10 cellular contexts compared by ENCODE assay signal in genomic region chr5:149937610-149938009, GRCh38. TPM values are rescaled to one million over a fixed set of nuclear protein-coding genes. Genes with fewer than 3 reads are reported as not detected.
DNase-seq lines count a peak whose midpoint lies in the region; TF ChIP-seq lines count a peak whose summit lies in the region.
"Had no signal": no experiment of that assay in that cellular context is flagged by ENCODE, and none has a peak within 500 bp of the region (broad histone marks: within the 10 kb centered on the region; RNA-seq: fewer than 3 reads in every experiment).

No MANE protein-coding gene starts in this region.

- H3K9me3 Mint-ChIP-seq in osteocyte (ENCODE audit: unreplicated experiment) = no peaks in the 10 kb centered on the region
- H3K9me3 Mint-ChIP-seq: activated CD4-positive, alpha-beta memory T cell treated with anti-CD3 and anti-CD28 coated beads for 36 hours had no signal

- no peak overlapping the region; the same call in 1 of the 2 replicates for H3K27ac ChIP-seq in HEK293 (ENCODE audit: extremely low read depth, low read depth, low read length)

- peaks cover 13% of the 10 kb centered on the region for H3K4me1 ChIP-seq in HEK293 (ENCODE audit: control insufficient read depth, insufficient read depth, low read length)

- H3K4me1 Mint-ChIP-seq in osteocyte (ENCODE audit: unreplicated experiment) = peaks cover 42% of the 10 kb centered on the region

- H3K4me3 ChIP-seq in HEK293 (ENCODE audit: low read depth, low read length) = no peak overlapping the region
- H3K4me3 ChIP-seq: skin epidermis had no signal

- POLR2A ChIA-PET in HEK293 (lab: Yijun Ruan, JAX) = interaction anchor here (1.0 kb wide), 1 partner anchor 23 kb away, joined by 3 read pairs; the partner anchor contains the start of gene SLC26A2

- H3K27me3 Mint-ChIP-seq in osteocyte (ENCODE audit: unreplicated experiment) = no peaks in the 10 kb centered on the region

- H3K36me3 ChIP-seq in HEK293 (ENCODE audit: control insufficient read depth in 2 of 2, insufficient read depth in 1 of 2, low read length in 2 of 2) = no peaks in the 10 kb centered on the region

- CTCF ChIA-PET in HEK293 (lab: Yijun Ruan, JAX) = interaction anchor here (0.7 to 1.2 kb wide), 2 partner anchors 20 to 42 kb away, joined by 4 to 6 read pairs; no protein-coding TSS in a partner anchor

- peak overlapping the region; percentile 90 for H3K27ac Mint-ChIP-seq in osteocyte (ENCODE audit: unreplicated experiment)
- H3K27ac Mint-ChIP-seq: activated CD4-positive, alpha-beta memory T cell treated with anti-CD3 and anti-CD28 coated beads for 36 hours had no signal

- no peak overlapping the region for H3K4me3 Mint-ChIP-seq in osteocyte (ENCODE audit: unreplicated experiment)
- H3K4me3 Mint-ChIP-seq: activated CD4-positive, alpha-beta memory T cell treated with anti-CD3 and anti-CD28 coated beads for 36 hours had no signal

- DNase-seq in NCI-H2107 (lab: John Stamatoyannopoulos, UW) (peak; percentile 4), amniotic epithelial cell (ENCODE audit: low read depth) (peak; percentile 37), osteocyte (ENCODE audit: extremely low spot score, unreplicated experiment) (no peak), germinal center (ENCODE audit: low spot score) (no peak), amniotic stem cell (lab: John Stamatoyannopoulos, UW) (no peak), H4 (ENCODE audit: low spot score) (no peak), GM20000 (ENCODE audit: low spot score) (no peak)
- DNase-seq: activated CD4-positive, alpha-beta memory T cell treated with anti-CD3 and anti-CD28 coated beads for 36 hours had no signal

- no peaks in the 10 kb centered on the region for H3K9me3 ChIP-seq in HEK293 (ENCODE audit: control insufficient read depth, insufficient read depth, low read depth, low read length)

- TF ChIP-seq CTCF in HEK293 (tag by site-specific recombination; IDR thresholded peaks at IDR 0.05) (no peak), osteocyte (IDR thresholded peaks at IDR 0.05) (no peak), GM20000 (IDR thresholded peaks at IDR 0.05; ENCODE audit: extremely low read depth, missing control alignments) (no peak)

- H3K36me3 Mint-ChIP-seq in osteocyte (ENCODE audit: unreplicated experiment) = no peaks in the 10 kb centered on the region
- H3K36me3 Mint-ChIP-seq: activated CD4-positive, alpha-beta memory T cell treated with anti-CD3 and anti-CD28 coated beads for 36 hours had no signal

TF ChIP-seq in HEK293, 187 proteins besides CTCF, POLR2A, EP300 and RAD21:
- TF ChIP-seq ZBTB44 (tag by site-specific recombination; IDR thresholded peaks at IDR 0.05) (0 out of 2 replicates have a peak, but pooled peaks have one; percentile 48), ZNF391 (tag by site-specific recombination; IDR thresholded peaks at IDR 0.05; ENCODE audit: borderline replicate concordance, low read depth) (no peak), ZNF629 (tag by site-specific recombination; IDR thresholded peaks at IDR 0.05) (peak; percentile 55), ZSCAN5A (tag by site-specific recombination; IDR thresholded peaks at IDR 0.05) (no peak), ZNF76 (tag by site-specific recombination; IDR thresholded peaks at IDR 0.05; ENCODE audit: borderline replicate concordance, low read depth) (no peak), ZNF366 (tag by site-specific recombination; conservative IDR thresholded peaks at IDR 0.05) (peak; percentile 30; the same call in 1 of the 2 replicates), ZNF175 (tag by site-specific recombination; IDR thresholded peaks at IDR 0.05) (no peak), IKZF3 (tag by site-specific recombination; IDR thresholded peaks at IDR 0.05) (0 out of 2 replicates have a peak, but pooled peaks have one; percentile 10), SCRT1 (tag by site-specific recombination; IDR thresholded peaks at IDR 0.05; ENCODE audit: borderline replicate concordance) (peak; percentile 94), FEZF1 (tag by site-specific recombination; IDR thresholded peaks at IDR 0.05) (peak; percentile 57), WT1 (tag by site-specific recombination; IDR thresholded peaks at IDR 0.05) (peak; percentile 72), ZNF654 (tag by site-specific recombination; IDR thresholded peaks at IDR 0.05; ENCODE audit: low read depth) (no peak), ZNF2 (tag by site-specific recombination; IDR thresholded peaks at IDR 0.05) (no peak), ZNF600 (tag by site-specific recombination; IDR thresholded peaks at IDR 0.05) (0 out of 2 replicates have a peak, but pooled peaks have one; percentile 7), OSR2 (tag by site-specific recombination; IDR thresholded peaks at IDR 0.05) (peak; percentile 76), SCRT2 (tag by site-specific recombination; IDR thresholded peaks at IDR 0.05) (peak; percentile 95), ZNF24 (tag by site-specific recombination; IDR thresholded peaks at IDR 0.05) (peak; percentile 27; the same call in 1 of the 2 replicates), ZNF16 (tag by site-specific recombination; IDR thresholded peaks at IDR 0.05; ENCODE audit: low read depth) (no peak), ZNF660 (tag by site-specific recombination; IDR thresholded peaks at IDR 0.05) (0 out of 2 replicates have a peak, but pooled peaks have one; percentile 27), PRDM10 (tag by site-specific recombination; IDR thresholded peaks at IDR 0.05) (peak; percentile 94), ZNF239 (tag by site-specific recombination; IDR thresholded peaks at IDR 0.05) (peak; percentile 86; the same call in 1 of the 2 replicates), ZNF174 (tag by site-specific recombination; IDR thresholded peaks at IDR 0.05) (no peak), ZNF843 (tag by site-specific recombination; IDR thresholded peaks at IDR 0.05) (peak; percentile 32; the same call in 1 of the 2 replicates), ZEB2 (tag by site-specific recombination; IDR thresholded peaks at IDR 0.05) (peak; percentile 55; the same call in 1 of the 2 replicates), ZNF184 (tag by site-specific recombination; IDR thresholded peaks at IDR 0.05) (no peak)

RNA-seq across cellular contexts. Expression of gene PDE6A, which starts 7.0 kb away (rescaled TPM):
- total RNA-seq in osteocyte = not detected in 2 replicates
- 0.02 TPM in 1 of 2 replicates, not detected in the other for total RNA-seq in H4 (2014; rRNA removed; shearing (Covaris generic))
- total RNA-seq: activated CD4-positive, alpha-beta memory T cell treated with anti-CD3 and anti-CD28 coated beads for 36 hours had no signal

RNA-seq across cellular contexts. Expression of gene SLC26A2, which starts 22.9 kb away (rescaled TPM):
- total RNA-seq in osteocyte = 39.7 and 41.8 TPM in 2 replicates
- 7.1 and 9.6 TPM in 2 replicates for total RNA-seq in H4 (2014; rRNA removed; shearing (Covaris generic))

Comparison
In these comparisons a context has a peak if more than half of its experiments do, and no peak if none do; other contexts are left out.
1. DNase-seq: peak in NCI-H2107 (single experiment) and amniotic epithelial cell (single experiment); none in osteocyte (single experiment), germinal center (single experiment), amniotic stem cell (single experiment), H4 (single experiment) and GM20000 (single experiment).